Comparison of ENCODE assay signal across 12 cellular contexts in genomic region chr9:91174772-91175171, GRCh38.
DNase-seq lines count a peak whose midpoint lies in the region; ATAC-seq and TF ChIP-seq lines count a peak whose summit lies in the region.
"Had no signal": no experiment of that assay in that cellular context is flagged by ENCODE, and none has a peak within 500 bp of the region (broad histone marks: within the 10 kb centered on the region; RNA-seq: fewer than 3 reads in every experiment).

No MANE protein-coding gene starts in this region.

- H3K27me3 Mint-ChIP-seq in activated CD4-positive, alpha-beta T cell treated with anti-CD3 and anti-CD28 coated beads for 36 hours = no peaks in the 10 kb centered on the region
- no peaks in the 10 kb centered on the region for H3K27me3 Mint-ChIP-seq in activated CD8-positive, alpha-beta T cell treated with anti-CD3 and anti-CD28 coated beads for 36 hours
- H3K27me3 Mint-ChIP-seq in stimulated activated naive B cell treated with anti-CD40 and anti-IgM and Interleukin-4, amounts not matched to agents 10 μg/mL and 1 μg/mL and 100 μg/mL, for 72 hours = no peaks in the 10 kb centered on the region

- H3K36me3 Mint-ChIP-seq in activated CD4-positive, alpha-beta T cell treated with anti-CD3 and anti-CD28 coated beads for 36 hours (ENCODE audit: low read depth) = peaks cover 33% of the 10 kb centered on the region
- peaks cover 26% of the 10 kb centered on the region for H3K36me3 Mint-ChIP-seq in activated CD8-positive, alpha-beta T cell treated with anti-CD3 and anti-CD28 coated beads for 36 hours (ENCODE audit: low read depth)
- peaks cover 13 to 19% of the 10 kb centered on the region in 2 donors for H3K36me3 Mint-ChIP-seq in stimulated activated naive B cell treated with anti-CD40 and anti-IgM and Interleukin-4, amounts not matched to agents 10 μg/mL and 1 μg/mL and 100 μg/mL, for 72 hours

- intact Hi-C loops in activated CD4-positive, alpha-beta T cell treated with anti-CD3 and anti-CD28 coated beads for 36 hours (cut with DNase I, micrococcal nuclease) = loop anchor here (1.0 to 2.0 kb wide), 2 partner anchors 23 to 32 kb away; no protein-coding TSS in a partner anchor
- intact Hi-C loops in activated CD8-positive, alpha-beta T cell treated with anti-CD3 and anti-CD28 coated beads for 36 hours (cut with micrococcal nuclease) = no loop called here

- peak overlapping the region; percentile 61 for H3K9ac ChIP-seq in MM.1S (ENCODE audit: low read length)

- H3K4me1 ChIP-seq in MM.1S (ENCODE audit: low read length) = peaks cover 22% of the 10 kb centered on the region

- peaks cover 9% of the 10 kb centered on the region for H3F3A ChIP-seq in MM.1S (ENCODE audit: insufficient read depth, low read length)

- H3K27ac ChIP-seq in MM.1S (ENCODE audit: low read length) = peak overlapping the region; percentile 84

- no peaks in the 10 kb centered on the region for H4K20me1 ChIP-seq in MM.1S (ENCODE audit: insufficient read depth, low read length)

- H3K4me2 ChIP-seq in MM.1S (ENCODE audit: low read depth, low read length) = peak overlapping the region; percentile 52

- H3K36me3 ChIP-seq in MM.1S (replicated peaks; ENCODE audit: insufficient read depth, low read length) = no peaks in the 10 kb centered on the region

- POLR2A ChIA-PET in activated CD4-positive, alpha-beta T cell treated with anti-CD3 and anti-CD28 coated beads for 36 hours (lab: Charles Lee) = interaction anchor here (0.6 to 1.8 kb wide), 4 partner anchors 10 to 43 kb away, joined by 3 to 11 read pairs (median 4); no protein-coding TSS in a partner anchor
- POLR2A ChIA-PET in activated CD8-positive, alpha-beta T cell treated with anti-CD3 and anti-CD28 coated beads for 36 hours (lab: Charles Lee) = interaction anchor here (0.6 to 5.0 kb wide), 4 partner anchors 10 to 1492 kb away, joined by 3 to 36 read pairs (median 21); no protein-coding TSS in a partner anchor

- H3K79me2 ChIP-seq in MM.1S (ENCODE audit: low read length) = no peaks in the 10 kb centered on the region

- peaks cover 5% of the 10 kb centered on the region; the same call in 1 of the 2 replicates for H3K9me3 ChIP-seq in MM.1S (replicated peaks; ENCODE audit: insufficient read depth, low read length)

- peak overlapping the region; percentile 21; the same call in 1 of the 2 replicates for H3K4me3 ChIP-seq in MM.1S (ENCODE audit: low read length)

- H3K27me3 ChIP-seq in MM.1S (replicated peaks; ENCODE audit: insufficient read depth, low read length) = no peaks in the 10 kb centered on the region

- H3K9me3 Mint-ChIP-seq in activated CD4-positive, alpha-beta T cell treated with anti-CD3 and anti-CD28 coated beads for 36 hours (ENCODE audit: low read depth) = peaks cover 24% of the 10 kb centered on the region
- peaks cover 25% of the 10 kb centered on the region for H3K9me3 Mint-ChIP-seq in activated CD8-positive, alpha-beta T cell treated with anti-CD3 and anti-CD28 coated beads for 36 hours
- peaks cover 14 to 20% of the 10 kb centered on the region in 2 donors for H3K9me3 Mint-ChIP-seq in stimulated activated naive B cell treated with anti-CD40 and anti-IgM and Interleukin-4, amounts not matched to agents 10 μg/mL and 1 μg/mL and 100 μg/mL, for 72 hours

- no peaks in the 10 kb centered on the region for H3K9me2 ChIP-seq in MM.1S (replicated peaks; ENCODE audit: insufficient read depth, low read length)

- H3K4me3 Mint-ChIP-seq in activated CD4-positive, alpha-beta T cell treated with anti-CD3 and anti-CD28 coated beads for 36 hours = peak overlapping the region; percentile 52
- H3K4me3 Mint-ChIP-seq in activated CD8-positive, alpha-beta T cell treated with anti-CD3 and anti-CD28 coated beads for 36 hours = peak overlapping the region; percentile 42
- peak overlapping the region; percentile 20 to 67 for H3K4me3 Mint-ChIP-seq in stimulated activated naive B cell treated with anti-CD40 and anti-IgM and Interleukin-4, amounts not matched to agents 10 μg/mL and 1 μg/mL and 100 μg/mL, for 72 hours
- H3K4me3 Mint-ChIP-seq: endodermal cell had no signal

- peak overlapping the region; percentile 92 for H3K27ac Mint-ChIP-seq in activated CD4-positive, alpha-beta T cell treated with anti-CD3 and anti-CD28 coated beads for 36 hours
- H3K27ac Mint-ChIP-seq in activated CD8-positive, alpha-beta T cell treated with anti-CD3 and anti-CD28 coated beads for 36 hours = peak overlapping the region; percentile 91
- H3K27ac Mint-ChIP-seq in stimulated activated naive B cell treated with anti-CD40 and anti-IgM and Interleukin-4, amounts not matched to agents 10 μg/mL and 1 μg/mL and 100 μg/mL, for 72 hours = peak overlapping the region; percentile 42
- H3K27ac Mint-ChIP-seq: endodermal cell had no signal

- ATAC-seq in activated CD4-positive, alpha-beta T cell treated with anti-CD3 and anti-CD28 coated beads for 36 hours = no peak
- ATAC-seq in activated CD8-positive, alpha-beta T cell treated with anti-CD3 and anti-CD28 coated beads for 36 hours = no peak
- peak; percentile 48 to 73 for ATAC-seq in stimulated activated naive B cell treated with anti-CD40 and anti-IgM and Interleukin-4, amounts not matched to agents 10 μg/mL and 1 μg/mL and 100 μg/mL, for 72 hours (replicated peaks)
- ATAC-seq in GM18873 (IDR thresholded peaks at IDR 0.05; ENCODE audit: low FRiP score, unreplicated experiment) = no peak

- CTCF ChIA-PET in activated CD4-positive, alpha-beta T cell treated with anti-CD3 and anti-CD28 coated beads for 36 hours (lab: Charles Lee) = interaction anchor here (0.9 to 2.3 kb wide), 8 partner anchors 10 to 260 kb away, joined by 3 to 12 read pairs (median 4); no protein-coding TSS in a partner anchor
- CTCF ChIA-PET in activated CD8-positive, alpha-beta T cell treated with anti-CD3 and anti-CD28 coated beads for 36 hours (lab: Charles Lee) = interaction anchor here (0.6 to 1.5 kb wide), 4 partner anchors 9 to 250 kb away, joined by 3 to 7 read pairs (median 4); no protein-coding TSS in a partner anchor

- no peak overlapping the region for H2AFZ ChIP-seq in MM.1S (ENCODE audit: low read length)

- no peak for TF ChIP-seq CTCF in MM.1S (IDR thresholded peaks at IDR 0.05; ENCODE audit: low read length)
- TF ChIP-seq CTCF in activated CD8-positive, alpha-beta T cell treated with anti-CD3 and anti-CD28 coated beads for 36 hours (IDR thresholded peaks at IDR 0.05) = no peak

- DNase-seq in activated CD4-positive, alpha-beta T cell treated with anti-CD3 and anti-CD28 coated beads for 36 hours = no peak
- DNase-seq in activated CD4-positive, alpha-beta T cell treated with anti-CD3 and anti-CD28 coated beads, Interleukin-2, amount 50 U/mL, for 48 hours = no peak
- DNase-seq in MM.1S (peak; percentile 76), anterior cingulate cortex (lab: John Stamatoyannopoulos, UW) (no peak), NCI-H1092 treated with DMSO at 0.1 percent for 48 hours (lab: John Stamatoyannopoulos, UW) (no peak)
- peak; percentile 1 for DNase-seq in activated CD8-positive, alpha-beta T cell treated with anti-CD3 and anti-CD28 coated beads for 36 hours
- DNase-seq in stimulated activated naive B cell treated with anti-CD40 and anti-IgM and Interleukin-4, amounts not matched to agents 10 μg/mL and 1 μg/mL and 100 μg/mL, for 72 hours = no peak
- DNase-seq: 8988T, IMR-90, NCI-H2171 had no signal

- H3K4me1 Mint-ChIP-seq in activated CD4-positive, alpha-beta T cell treated with anti-CD3 and anti-CD28 coated beads for 36 hours = peaks cover 69% of the 10 kb centered on the region
- H3K4me1 Mint-ChIP-seq in activated CD8-positive, alpha-beta T cell treated with anti-CD3 and anti-CD28 coated beads for 36 hours (ENCODE audit: low read depth) = peaks cover 61% of the 10 kb centered on the region
- peaks cover 28 to 68% of the 10 kb centered on the region in 2 donors for H3K4me1 Mint-ChIP-seq in stimulated activated naive B cell treated with anti-CD40 and anti-IgM and Interleukin-4, amounts not matched to agents 10 μg/mL and 1 μg/mL and 100 μg/mL, for 72 hours
- H3K4me1 Mint-ChIP-seq: endodermal cell had no signal

Comparison
In these comparisons a context has a peak if more than half of its experiments do, and no peak if none do; other contexts are left out.
1. ATAC-seq: peak in stimulated activated naive B cell treated with anti-CD40 and anti-IgM and Interleukin-4, amounts not matched to agents 10 μg/mL and 1 μg/mL and 100 μg/mL, for 72 hours (2 of 2); none in activated CD4-positive, alpha-beta T cell treated with anti-CD3 and anti-CD28 coated beads for 36 hours (single experiment), activated CD8-positive, alpha-beta T cell treated with anti-CD3 and anti-CD28 coated beads for 36 hours (single experiment) and GM18873 (single experiment).
2. DNase-seq: peak in MM.1S (single experiment) and activated CD8-positive, alpha-beta T cell treated with anti-CD3 and anti-CD28 coated beads for 36 hours (single experiment); none in activated CD4-positive, alpha-beta T cell treated with anti-CD3 and anti-CD28 coated beads for 36 hours (single experiment), activated CD4-positive, alpha-beta T cell treated with anti-CD3 and anti-CD28 coated beads, Interleukin-2, amount 50 U/mL, for 48 hours (0 of 2), stimulated activated naive B cell treated with anti-CD40 and anti-IgM and Interleukin-4, amounts not matched to agents 10 μg/mL and 1 μg/mL and 100 μg/mL, for 72 hours (single experiment), anterior cingulate cortex (0 of 58) and NCI-H1092 treated with DMSO at 0.1 percent for 48 hours (single experiment).
3. H3K27ac Mint-ChIP-seq: peak in every context shown above with its lines; median percentile 92 in activated CD4-positive, alpha-beta T cell treated with anti-CD3 and anti-CD28 coated beads for 36 hours; 91 in activated CD8-positive, alpha-beta T cell treated with anti-CD3 and anti-CD28 coated beads for 36 hours; 42 in stimulated activated naive B cell treated with anti-CD40 and anti-IgM and Interleukin-4, amounts not matched to agents 10 μg/mL and 1 μg/mL and 100 μg/mL, for 72 hours.
4. Peak in every context shown above with its lines, with median percentiles within 50 percentile points of each other: H3K4me3 Mint-ChIP-seq.